8 cellular contexts compared by ENCODE assay signal in the genomic region with DNA sequence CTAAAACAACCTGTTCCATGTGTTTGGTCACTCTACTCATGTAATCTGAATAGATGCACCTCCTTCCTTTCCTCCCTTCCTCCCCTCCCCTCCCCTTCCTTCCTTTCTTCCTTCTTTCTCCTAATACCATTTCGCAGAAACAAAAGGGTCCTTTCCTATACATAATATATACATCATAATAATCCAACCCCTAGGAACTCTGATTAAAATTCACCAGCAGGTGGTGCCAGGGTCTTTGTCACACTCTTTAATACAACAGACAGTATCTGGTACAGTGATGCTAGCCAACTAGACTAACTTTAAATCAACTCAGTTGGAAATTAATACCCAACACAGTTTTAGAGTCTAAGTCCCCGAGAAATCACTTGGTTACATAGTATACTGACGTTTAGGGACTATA. TPM values are rescaled to one million over a fixed set of nuclear protein-coding genes. Genes with fewer than 3 reads are reported as not detected.
DNase-seq lines count a peak whose midpoint lies in the region; ATAC-seq, FAIRE-seq and TF ChIP-seq lines count a peak whose summit lies in the region.

No MANE protein-coding gene starts in this region.

- H3K36me3 ChIP-seq in WERI-Rb-1 (peaks cover 50% of the 10 kb centered on the region), vagina (peaks cover 0 to 35% of the 10 kb centered on the region in 2 donors)

- intact Hi-C loops in vagina (cut with DNase I): no loop called here

- H3K4me1 ChIP-seq in vagina: no peaks in the 10 kb centered on the region

- H3K27me3 ChIP-seq in WERI-Rb-1 (ENCODE audit: insufficient read depth, low read depth, severe bottlenecking) (no peaks in the 10 kb centered on the region), vagina (no peaks in the 10 kb centered on the region)

- H3K4me3 ChIP-seq in WERI-Rb-1 (ENCODE audit: low read depth, low read length) (no peak overlapping the region), vagina (no peak overlapping the region)

- peak; percentile 63 for ATAC-seq in GM18907 (IDR thresholded peaks at IDR 0.05; ENCODE audit: unreplicated experiment)

- no peak for FAIRE-seq in RCC 7860 (lab: Jason Lieb, UNC)

- H3K27ac ChIP-seq in C4-2B: no peak overlapping the region
- H3K27ac ChIP-seq in WERI-Rb-1: no peak overlapping the region
- no peak overlapping the region for H3K27ac ChIP-seq in vagina

- TF ChIP-seq POLR2A in vagina (IDR thresholded peaks at IDR 0.05): no peak

- TF ChIP-seq CTCF in C4-2B (conservative IDR thresholded peaks at IDR 0.05): peak; percentile 78
- TF ChIP-seq CTCF in WERI-Rb-1 (IDR thresholded peaks at IDR 0.05; ENCODE audit: low read depth, low read length): 0 out of 2 replicates have a peak, but pooled peaks have one; percentile 6
- TF ChIP-seq CTCF in vagina (IDR thresholded peaks at IDR 0.05): peak; percentile 34 to 50 (median 34)

- H3K9me3 ChIP-seq in WERI-Rb-1 (ENCODE audit: severe bottlenecking) (no peaks in the 10 kb centered on the region), vagina (no peaks in the 10 kb centered on the region)

- DNase-seq in NCI-H1694 treated with DMSO at 0.1 percent for 48 hours (lab: John Stamatoyannopoulos, UW) (peak; percentile 73), WERI-Rb-1 (peak; percentile 33), myocyte (ENCODE audit: low read depth) (peak; percentile 30), vagina (ENCODE audit: extremely low spot score in 2 of 2) (no peak), RCC 7860 (ENCODE audit: low spot score) (no peak)
- DNase-seq in effector CD4-positive, alpha-beta T cell: peak; percentile 44

RNA-seq across cellular contexts. Expression of a gene that starts 41.8 kb away (rescaled TPM):
- total RNA-seq in myocyte (8.8 and 10.2 TPM in 2 replicates), vagina (14.7 TPM)
- polyA plus RNA-seq in myocyte (2012): 4.7 TPM

Comparison
In these comparisons a context has a peak if more than half of its experiments do, and no peak if none do; other contexts are left out.
1. CTCF ChIP-seq: peak in every context shown above with its lines; median percentile 78 in C4-2B; 34 in vagina; 6 in WERI-Rb-1.
2. DNase-seq: peak in NCI-H1694 treated with DMSO at 0.1 percent for 48 hours (single experiment), WERI-Rb-1 (single experiment), effector CD4-positive, alpha-beta T cell (single experiment) and myocyte (single experiment); none in vagina (0 of 2) and RCC 7860 (single experiment).